8 cellular contexts compared by ENCODE assay signal in genomic region chr10:86755454-86755739, GRCh38. TPM values are rescaled to one million over a fixed set of nuclear protein-coding genes. Genes with fewer than 3 reads are reported as not detected.
DNase-seq lines count a peak whose midpoint lies in the region; ATAC-seq and TF ChIP-seq lines count a peak whose summit lies in the region.

No MANE protein-coding gene starts in this region.

- no peak overlapping the region for H2AK9ac ChIP-seq in IMR-90 (replicated peaks; ENCODE audit: low read depth, low read length, poor library complexity)

- H4K91ac ChIP-seq in IMR-90 (ENCODE audit: insufficient read depth, low read depth, low read length): peak overlapping the region; percentile 88

- H3K9me3 Mint-ChIP-seq in CD14-positive monocyte (peaks cover 0 to 18% (median 8%) of the 10 kb centered on the region in 7 donors), chondrocyte (ENCODE audit: low read depth) (no peaks in the 10 kb centered on the region), natural killer cell (no peaks in the 10 kb centered on the region)

- peaks cover 11 to 45% of the 10 kb centered on the region in 2 experiments for H3K79me1 ChIP-seq in IMR-90 (ENCODE audit: low read depth in 1 of 2, low read length in 2 of 2)

- peak overlapping the region; percentile 96 for H2BK5ac ChIP-seq in IMR-90 (ENCODE audit: low read depth, low read length, poor library complexity, severe bottlenecking)

- dilution Hi-C loops in IMR-90 (cut with HindIII; ENCODE audit: low sequenced_read_pairs, unreplicated experiment): no loop called here

- H3K36me3 ChIP-seq in IMR-90 (ENCODE audit: control insufficient read depth, insufficient read depth, low read length): no peaks in the 10 kb centered on the region

- WGBS in IMR-90 (ENCODE audit: extremely low coverage in 2 of 2, insufficient read length in 1 of 2), 2 experiments: 0% methylated on average over 7 of the region's 9 CpGs; no CpG with 5 or more reads in 1 of the 2 experiments

- no peak for TF ChIP-seq RAD21 in IMR-90 (IDR thresholded peaks at IDR 0.05; ENCODE audit: low read length)

- TF ChIP-seq CTCF in CD14-positive monocyte (IDR thresholded peaks at IDR 0.05): no peak
- no peak for TF ChIP-seq CTCF in IMR-90 (conservative IDR thresholded peaks at IDR 0.05; ENCODE audit: low read depth, low read length)
- no peak for TF ChIP-seq CTCF in chondrocyte (IDR thresholded peaks at IDR 0.05)
- TF ChIP-seq CTCF in natural killer cell (IDR thresholded peaks at IDR 0.05): no peak

- H3K9me3 ChIP-seq in IMR-90 (ENCODE audit: control insufficient read depth, insufficient read depth, low read length): no peaks in the 10 kb centered on the region

- peaks cover 2 to 8% of the 10 kb centered on the region in 2 donors for H3K36me3 Mint-ChIP-seq in CD14-positive monocyte
- H3K36me3 Mint-ChIP-seq in chondrocyte (ENCODE audit: low read depth): no peaks in the 10 kb centered on the region
- H3K36me3 Mint-ChIP-seq in natural killer cell: no peaks in the 10 kb centered on the region

- intact Hi-C loops in CD14-positive monocyte (cut with micrococcal nuclease) (no loop called here), IMR-90 (cut with micrococcal nuclease) (loop anchor here (5.0 kb wide), 1 partner anchor 112 kb away; no protein-coding TSS in a partner anchor), natural killer cell (cut with micrococcal nuclease) (no loop called here)

- peak overlapping the region; percentile 98 for H3K27ac ChIP-seq in IMR-90 (ENCODE audit: insufficient read depth, low read length)

- H3K14ac ChIP-seq in IMR-90 (replicated peaks; ENCODE audit: low read depth, low read length): peak overlapping the region; percentile 72

- H2BK20ac ChIP-seq in IMR-90 (ENCODE audit: low read depth, low read length): no peak overlapping the region

- no peak for DNase-seq in CD14-positive monocyte (ENCODE audit: low spot score)
- DNase-seq in IMR-90: no peak
- no peak for DNase-seq in chondrocyte (ENCODE audit: low spot score)
- DNase-seq in natural killer cell: no peak
- DNase-seq in NCI-H2196 (lab: John Stamatoyannopoulos, UW; ENCODE audit: unreplicated experiment): no peak
- DNase-seq in superior temporal gyrus (ENCODE audit: extremely low spot score): no peak
- no peak for DNase-seq in UCSD-AML1 (lab: John Stamatoyannopoulos, UW; ENCODE audit: unreplicated experiment)

- peak overlapping the region; percentile 74 for H3K4me3 ChIP-seq in IMR-90 (ENCODE audit: insufficient read depth, low read depth, low read length)

- peak overlapping the region; percentile 89 for H3K4me2 ChIP-seq in IMR-90 (ENCODE audit: low read depth, low read length)

- CTCF ChIA-PET in IMR-90 (lab: Yijun Ruan, JAX): interaction anchor here (0.8 kb wide), 1 partner anchor 15 kb away, joined by 3 read pairs; no protein-coding TSS in a partner anchor

- peak overlapping the region; percentile 99 for H3K4ac ChIP-seq in IMR-90 (ENCODE audit: low read depth, low read length)

- peaks cover 2% of the 10 kb centered on the region; the same call in 1 of the 2 replicates for H3K4me1 ChIP-seq in IMR-90 (ENCODE audit: control insufficient read depth, insufficient read depth, low read length)

- no peak overlapping the region for H4K5ac ChIP-seq in IMR-90 (ENCODE audit: low read depth, low read length)

- peaks cover 16% of the 10 kb centered on the region; the same call in 1 of the 2 replicates for H4K20me1 ChIP-seq in IMR-90 (ENCODE audit: insufficient read depth, low read length)

- H3K9ac ChIP-seq in IMR-90 (ENCODE audit: low read depth, low read length): peak overlapping the region; percentile 96

- no peak overlapping the region for H2BK15ac ChIP-seq in IMR-90 (ENCODE audit: low read depth, low read length)

- no peak for ATAC-seq in IMR-90 (ENCODE audit: low read depth)
- ATAC-seq in natural killer cell: no peak
- ATAC-seq in HG03460 (IDR thresholded peaks at IDR 0.05; ENCODE audit: unreplicated experiment): no peak

- peak overlapping the region; percentile 75; the same call in 1 of the 2 replicates for H3K56ac ChIP-seq in IMR-90 (ENCODE audit: extremely low read depth, insufficient read depth, low read length)

- H3K27me3 Mint-ChIP-seq in CD14-positive monocyte (ENCODE audit: low read depth in 3 of 3) (peaks cover 63 to 71% (median 67%) of the 10 kb centered on the region in 3 donors), chondrocyte (ENCODE audit: low read depth) (no peaks in the 10 kb centered on the region), natural killer cell (ENCODE audit: low read depth in 2 of 2) (peaks cover 23 to 30% of the 10 kb centered on the region in 2 donors)

- H2AFZ ChIP-seq in IMR-90 (replicated peaks; ENCODE audit: low read length, poor library complexity): peak overlapping the region; percentile 96

- in situ Hi-C loops in IMR-90 (cut with MboI; ENCODE audit: low sequenced_read_pairs): no loop called here

- H2AK5ac ChIP-seq in IMR-90 (ENCODE audit: low read depth, low read length): peak overlapping the region; percentile 10; the same call in 1 of the 2 replicates

- POLR2A ChIA-PET in IMR-90 (lab: Charles Lee; ENCODE audit: unreplicated experiment): interaction anchor here (0.6 kb wide), 1 partner anchor 145 kb away, joined by 6 read pairs; no protein-coding TSS in a partner anchor

- H4K8ac ChIP-seq in IMR-90 (ENCODE audit: low read depth in 2 of 2, low read length in 2 of 2): peak overlapping the region; percentile 62 to 92

- H3K4me1 Mint-ChIP-seq in CD14-positive monocyte (peaks cover 19% of the 10 kb centered on the region), chondrocyte (ENCODE audit: low read depth) (peaks cover 49% of the 10 kb centered on the region), natural killer cell (peaks cover 31 to 42% of the 10 kb centered on the region in 2 donors)

- BruUV-seq in IMR-90 (replicated peaks; lab: Mats Ljungman, UMichigan): no TSS peak

- H3K27ac Mint-ChIP-seq in CD14-positive monocyte: no peak overlapping the region
- peak overlapping the region; percentile 94 for H3K27ac Mint-ChIP-seq in chondrocyte (ENCODE audit: unreplicated experiment)
- peak overlapping the region in 1 of 2 donors; percentile 87 for H3K27ac Mint-ChIP-seq in natural killer cell

- no peaks in the 10 kb centered on the region for H3K27me3 ChIP-seq in IMR-90 (ENCODE audit: control insufficient read depth, insufficient read depth, low read length)

- H3K23ac ChIP-seq in IMR-90 (ENCODE audit: low read depth, low read length): peak overlapping the region; percentile 85

- peak overlapping the region; percentile 88 for H3K18ac ChIP-seq in IMR-90 (ENCODE audit: low read depth, low read length)

- H3K9me1 ChIP-seq in IMR-90 (ENCODE audit: insufficient read depth, low read length): peaks cover 6% of the 10 kb centered on the region

- peak overlapping the region; percentile 81 to 90 for H3K4me3 Mint-ChIP-seq in CD14-positive monocyte
- H3K4me3 Mint-ChIP-seq in chondrocyte (ENCODE audit: unreplicated experiment): peak overlapping the region; percentile 76
- peak overlapping the region; percentile 82 for H3K4me3 Mint-ChIP-seq in natural killer cell

- no peak for TF ChIP-seq POLR2A in IMR-90 (IDR thresholded peaks at IDR 0.05; ENCODE audit: low read depth, low read length)

- H2BK120ac ChIP-seq in IMR-90 (ENCODE audit: low read depth, low read length): 0 out of 2 replicates have a peak overlapping the region, but pooled peaks have one; percentile 20

TF ChIP-seq in IMR-90, 13 proteins besides CTCF, POLR2A, EP300 and RAD21:
- no peak for TF ChIP-seq CHD1 (IDR thresholded peaks at IDR 0.05; ENCODE audit: low read depth, low read length)
- no peak for TF ChIP-seq SMC3 (IDR thresholded peaks at IDR 0.05; ENCODE audit: low read depth, low read length)
- TF ChIP-seq FOS (IDR thresholded peaks at IDR 0.05; ENCODE audit: low read depth, low read length): no peak
- no peak for TF ChIP-seq CEBPB (IDR thresholded peaks at IDR 0.05; ENCODE audit: low read depth, low read length)
- TF ChIP-seq MAZ (IDR thresholded peaks at IDR 0.05; ENCODE audit: borderline replicate concordance, low read depth, low read length): no peak
- peak; percentile 41; the same call in 1 of the 2 replicates for TF ChIP-seq MXI1 (IDR thresholded peaks at IDR 0.05; ENCODE audit: borderline replicate concordance, low read depth, low read length)
- no peak for TF ChIP-seq RFX5 (IDR thresholded peaks at IDR 0.05; ENCODE audit: low read depth, low read length)
- no peak for TF ChIP-seq MAFK (IDR thresholded peaks at IDR 0.05; ENCODE audit: low read depth, low read length)
- TF ChIP-seq USF2 (IDR thresholded peaks at IDR 0.05; ENCODE audit: low read depth, low read length): no peak; the same call in 1 of the 2 replicates
- TF ChIP-seq BHLHE40 (IDR thresholded peaks at IDR 0.05; ENCODE audit: low read depth, low read length): peak; percentile 53; the same call in 1 of the 2 replicates
- no peak for TF ChIP-seq NFE2L2 (IDR thresholded peaks at IDR 0.05; ENCODE audit: low read depth, low read length)
- no peak for TF ChIP-seq ELK1 (IDR thresholded peaks at IDR 0.05; ENCODE audit: borderline replicate concordance, low read depth, low read length)
- no peak for TF ChIP-seq RCOR1 (IDR thresholded peaks at IDR 0.05; ENCODE audit: insufficient replicate concordance, low read length)

RNA-seq across cellular contexts. Expression of gene BMPR1A, which starts 1.0 kb away (rescaled TPM):
- under 1 TPM; 0.25 to 0.61 TPM for polyA plus RNA-seq in CD14-positive monocyte
- 93.7 and 94.7 TPM in 2 replicates for total RNA-seq in IMR-90 (2012; rRNA removed)
- 13.5 and 15.9 TPM in 2 replicates for polyA plus RNA-seq in IMR-90 (2012; rRNA removed)
- 3.4 and 4.9 TPM in 2 replicates for polyA plus RNA-seq in IMR-90 (2012; cell fraction: cytosol; rRNA removed)
- polyA plus RNA-seq in IMR-90 (2012; cell fraction: nucleus; rRNA removed; ENCODE audit: low replicate concordance): 1.3 and 16.0 TPM in 2 replicates
- 67.2 to 79.7 TPM (median 74.2 TPM) in 3 replicates for total RNA-seq in chondrocyte
- total RNA-seq in natural killer cell: 1 to 10 TPM; 5.5 to 8.1 (median 7.7) TPM
